20 cellular contexts compared by ENCODE assay signal in genomic region chrX:138886769-138887168, GRCh38.
DNase-seq lines count a peak whose midpoint lies in the region; ATAC-seq, FAIRE-seq and TF ChIP-seq lines count a peak whose summit lies in the region.
"Had no signal": no experiment of that assay in that cellular context is flagged by ENCODE, and none has a peak within 500 bp of the region (broad histone marks: within the 10 kb centered on the region; RNA-seq: fewer than 3 reads in every experiment).

No MANE protein-coding gene starts in this region.

- no peak for FAIRE-seq in astrocyte (lab: Jason Lieb, UNC)
- FAIRE-seq: G401.6, GM12891 had no signal

- H3K36me3 Mint-ChIP-seq in astrocyte (ENCODE audit: low read depth, unreplicated experiment) = no peaks in the 10 kb centered on the region

- no peaks in the 10 kb centered on the region for H3K9me3 Mint-ChIP-seq in astrocyte (ENCODE audit: unreplicated experiment)

- H3K9ac ChIP-seq in astrocyte (ENCODE audit: low read length) = no peak overlapping the region

- H3K36me3 ChIP-seq in A673 (ENCODE audit: insufficient read depth, low read length, poor library complexity, severe bottlenecking) (no peaks in the 10 kb centered on the region), MG63 (no peaks in the 10 kb centered on the region), astrocyte (ENCODE audit: insufficient read depth, low read length) (no peaks in the 10 kb centered on the region)
- H3K36me3 ChIP-seq: Peyer's patch, tibial artery had no signal

- H3K27me3 ChIP-seq in A673 (replicated peaks; ENCODE audit: insufficient read depth, low read depth, low read length, poor library complexity) = no peaks in the 10 kb centered on the region
- no peaks in the 10 kb centered on the region for H3K27me3 ChIP-seq in MG63
- no peaks in the 10 kb centered on the region for H3K27me3 ChIP-seq in astrocyte (ENCODE audit: insufficient read depth, low read length)
- H3K27me3 ChIP-seq: body of pancreas, Peyer's patch, tibial artery had no signal

- TF ChIP-seq CTCF in A673 (conservative IDR thresholded peaks at IDR 0.05; ENCODE audit: low read depth, low read length) = no peak
- no peak for TF ChIP-seq CTCF in astrocyte (IDR thresholded peaks at IDR 0.05; ENCODE audit: insufficient read depth, low read depth, low read length)

- BruUV-seq in A673 (replicated peaks; lab: Mats Ljungman, UMichigan) = no TSS peak

- CTCF ChIA-PET in A673 (lab: Charles Lee) = no interaction called here

- intact Hi-C loops in A673 (cut with micrococcal nuclease; ENCODE audit: unreplicated experiment) = no loop called here

- H3K4me2 ChIP-seq in astrocyte (ENCODE audit: low read length) = no peak overlapping the region

- H3K9me3 ChIP-seq in A673 (ENCODE audit: low read depth, low read length, poor library complexity, severe bottlenecking) = no peaks in the 10 kb centered on the region
- no peaks in the 10 kb centered on the region for H3K9me3 ChIP-seq in MG63
- H3K9me3 ChIP-seq in astrocyte (ENCODE audit: insufficient read depth, low read depth, low read length) = no peaks in the 10 kb centered on the region
- H3K9me3 ChIP-seq: body of pancreas, Peyer's patch, tibial artery had no signal

- no peak overlapping the region for H3K27ac Mint-ChIP-seq in astrocyte (ENCODE audit: unreplicated experiment)
- H3K27ac Mint-ChIP-seq: activated T-helper 2 cell treated with anti-CD3 and anti-CD28 coated beads, Interferon-gamma antibody, Interleukin-2, Interleukin-4, amounts not matched to agents 10 μg/mL and 5 μg/mL and 100 μg/mL, durations not matched to agents 14 hours and 24 hours and 36 hours had no signal

- DNase-seq in A673 (ENCODE audit: low spot score) = peak; percentile 18
- DNase-seq in MG63 = peak; percentile 3
- DNase-seq in astrocyte (ENCODE audit: low read depth) = peak; percentile 38
- DNase-seq in kidney tubule cell (ENCODE audit: low spot score) = peak; percentile 56
- no peak for DNase-seq in SHP77 treated with DMSO at 0.1 percent for 48 hours (lab: John Stamatoyannopoulos, UW)
- DNase-seq in NCI-H1417 treated with DMSO at 0.1 percent for 48 hours (lab: John Stamatoyannopoulos, UW) = no peak
- no peak for DNase-seq in NCI-H128 (lab: John Stamatoyannopoulos, UW; ENCODE audit: unreplicated experiment)
- DNase-seq: ACHN; activated CD8-positive, alpha-beta memory T cell treated with anti-CD3 and anti-CD28 coated beads for 24 hours; body of pancreas; hippocampal formation; NCI-H1048; NCI-H446 treated with DMSO at 0.1 percent for 48 hours; Peyer's patch; stimulated activated CD4-positive, alpha-beta T cell treated with anti-CD3 and anti-CD28 coated beads, Interleukin-4, amount 100 ng/mL, for 4 hours; tibial artery had no signal

- H3K27me3 Mint-ChIP-seq in astrocyte (ENCODE audit: low read depth, unreplicated experiment) = no peaks in the 10 kb centered on the region

- H3K4me3 ChIP-seq in A673 (ENCODE audit: low read depth, low read length, poor library complexity, severe bottlenecking) (no peak overlapping the region), MG63 (no peak overlapping the region), astrocyte (ENCODE audit: insufficient read depth, low read depth, low read length) (no peak overlapping the region)
- H3K4me3 ChIP-seq: body of pancreas, Peyer's patch, tibial artery had no signal

- H3K27ac ChIP-seq in A673 (ENCODE audit: low read depth, low read length, poor library complexity, severe bottlenecking) = no peak overlapping the region
- peak overlapping the region; percentile 12 for H3K27ac ChIP-seq in astrocyte (ENCODE audit: low read depth, low read length)
- H3K27ac ChIP-seq: body of pancreas, Peyer's patch, tibial artery had no signal

- no peaks in the 10 kb centered on the region for H3K4me1 Mint-ChIP-seq in astrocyte (ENCODE audit: low read depth, unreplicated experiment)

- H3K4me3 Mint-ChIP-seq in astrocyte (ENCODE audit: unreplicated experiment) = no peak overlapping the region

- H4K20me1 ChIP-seq in astrocyte (ENCODE audit: insufficient read depth, low read length) = no peaks in the 10 kb centered on the region

- no peaks in the 10 kb centered on the region for H3K4me1 ChIP-seq in A673 (ENCODE audit: insufficient read depth, low read length, poor library complexity, severe bottlenecking)
- H3K4me1 ChIP-seq in astrocyte (ENCODE audit: insufficient read depth, low read length) = peaks cover 10% of the 10 kb centered on the region
- H3K4me1 ChIP-seq: body of pancreas, Peyer's patch, tibial artery had no signal

- H3K79me2 ChIP-seq in astrocyte (ENCODE audit: insufficient read depth, low read length) = no peaks in the 10 kb centered on the region

- no peak for ATAC-seq in SK-N-SH treated with all-trans-retinoic acid at 6 μM for 48 hours
- ATAC-seq: body of pancreas had no signal

- H2AFZ ChIP-seq in astrocyte (ENCODE audit: low read depth, low read length) = no peak overlapping the region

- POLR2A ChIA-PET in A673 (lab: Charles Lee; ENCODE audit: low non-redundant PET) = no interaction called here

TF ChIP-seq in SK-N-SH treated with all-trans-retinoic acid at 6 μM for 48 hours, 23 proteins besides CTCF, POLR2A, EP300 and RAD21:
- TF ChIP-seq TCF4 (CRISPR knock-in tag; IDR thresholded peaks at IDR 0.05; ENCODE audit: borderline replicate concordance) (no peak), GLIS3 (CRISPR knock-in tag; IDR thresholded peaks at IDR 0.05) (no peak), ZFP3 (CRISPR knock-in tag; IDR thresholded peaks at IDR 0.05) (no peak), RARB (CRISPR knock-in tag; IDR thresholded peaks at IDR 0.05) (no peak), CSRNP3 (CRISPR knock-in tag; IDR thresholded peaks at IDR 0.05) (no peak), PPARA (CRISPR knock-in tag; IDR thresholded peaks at IDR 0.05; ENCODE audit: borderline replicate concordance) (no peak), POU6F1 (CRISPR knock-in tag; IDR thresholded peaks at IDR 0.05; ENCODE audit: borderline replicate concordance, low read depth) (no peak), SNAI2 (CRISPR knock-in tag; IDR thresholded peaks at IDR 0.05) (no peak), CREB5 (CRISPR knock-in tag; IDR thresholded peaks at IDR 0.05; ENCODE audit: low read depth) (no peak)

Comparison
In these comparisons a context has a peak if more than half of its experiments do, and no peak if none do; other contexts are left out.
1. DNase-seq: peak in A673 (single experiment), MG63 (single experiment), astrocyte (single experiment) and kidney tubule cell (single experiment); none in SHP77 treated with DMSO at 0.1 percent for 48 hours (single experiment), NCI-H1417 treated with DMSO at 0.1 percent for 48 hours (single experiment) and NCI-H128 (single experiment).